Comparison of ENCODE assay signal across 16 cellular contexts in the genomic region with DNA sequence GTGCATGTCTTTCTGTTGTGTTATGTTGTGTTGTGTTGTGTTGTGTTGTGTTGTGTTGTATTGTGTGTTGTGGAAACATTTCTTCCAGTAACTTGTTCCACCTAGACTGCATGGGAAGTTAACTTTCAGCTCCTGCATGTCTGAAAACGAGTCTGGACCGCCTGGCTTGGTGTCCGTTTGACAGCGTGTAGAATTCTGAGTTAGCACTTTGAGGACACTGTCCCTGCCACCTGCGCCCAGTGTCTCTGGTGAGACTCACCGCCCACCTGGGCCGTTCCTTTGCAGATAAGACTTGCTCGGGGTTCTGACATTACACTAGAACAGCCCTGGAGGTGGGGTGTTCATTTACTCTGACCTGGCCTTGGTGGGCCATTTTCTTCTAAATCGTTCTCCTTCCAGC. TPM values are rescaled to one million over a fixed set of nuclear protein-coding genes. Genes with fewer than 3 reads are reported as not detected.
DNase-seq lines count a peak whose midpoint lies in the region; ATAC-seq and TF ChIP-seq lines count a peak whose summit lies in the region.
"Had no signal": no experiment of that assay in that cellular context is flagged by ENCODE, and none has a peak within 500 bp of the region (broad histone marks: within the 10 kb centered on the region; RNA-seq: fewer than 3 reads in every experiment).

No MANE protein-coding gene starts in this region.

- WGBS in hepatocyte (ENCODE audit: low lambda C conversion rate, missing lambda C conversion rate), result 91% methylated on average over 9 of the region's 9 CpGs

- no peak overlapping the region for H3K4me3 ChIP-seq in left ventricle myocardium inferior
- no peak overlapping the region for H3K4me3 ChIP-seq in OCI-LY7 (ENCODE audit: low read depth, low read length, poor library complexity, severe bottlenecking)
- H3K4me3 ChIP-seq in mucosa of descending colon, result no peak overlapping the region
- no peak overlapping the region for H3K4me3 ChIP-seq in hepatocyte

- CTCF ChIA-PET in OCI-LY7 (lab: Charles Lee; ENCODE audit: unreplicated experiment), result no interaction called here

- no peaks in the 10 kb centered on the region for H3K36me3 ChIP-seq in left ventricle myocardium inferior
- no peaks in the 10 kb centered on the region for H3K36me3 ChIP-seq in OCI-LY7 (ENCODE audit: insufficient read depth, low read length)
- no peaks in the 10 kb centered on the region for H3K36me3 ChIP-seq in mucosa of descending colon (ENCODE audit: low read depth)
- no peaks in the 10 kb centered on the region for H3K36me3 ChIP-seq in hepatocyte (replicated peaks; ENCODE audit: insufficient read depth, low read depth)

- H3K9me3 ChIP-seq in left ventricle myocardium inferior (replicated peaks) (no peaks in the 10 kb centered on the region), OCI-LY7 (ENCODE audit: low read length) (no peaks in the 10 kb centered on the region), mucosa of descending colon (no peaks in the 10 kb centered on the region), hepatocyte (ENCODE audit: low read depth) (no peaks in the 10 kb centered on the region)

- H3K4me1 ChIP-seq in left ventricle myocardium inferior (peaks cover 94% of the 10 kb centered on the region), OCI-LY7 (ENCODE audit: insufficient read depth, low read length, poor library complexity, severe bottlenecking) (peaks cover 21% of the 10 kb centered on the region), mucosa of descending colon (ENCODE audit: low read depth) (peaks cover 63% of the 10 kb centered on the region), hepatocyte (ENCODE audit: insufficient read depth) (peaks cover 12% of the 10 kb centered on the region)

- TF ChIP-seq CTCF in left ventricle myocardium inferior (IDR thresholded peaks at IDR 0.05; ENCODE audit: borderline replicate concordance), result no peak
- no peak for TF ChIP-seq CTCF in OCI-LY7 (conservative IDR thresholded peaks at IDR 0.05; ENCODE audit: low read length)
- TF ChIP-seq CTCF in mucosa of descending colon (IDR thresholded peaks at IDR 0.05), result no peak
- TF ChIP-seq CTCF in hepatocyte (IDR thresholded peaks at IDR 0.05; ENCODE audit: poor library complexity), result no peak

- peak overlapping the region; percentile 20; the same call in 1 of the 2 replicates for H3K4me2 ChIP-seq in OCI-LY7 (ENCODE audit: low read length)
- H3K4me2 ChIP-seq in hepatocyte, result no peak overlapping the region

- intact Hi-C loops in left ventricle myocardium inferior (cut with micrococcal nuclease), result no loop called here
- intact Hi-C loops in cardiac septum (cut with DNase I), result no loop called here
- intact Hi-C loops in OCI-LY7 (cut with micrococcal nuclease; ENCODE audit: unreplicated experiment), result no loop called here
- intact Hi-C loops in mucosa of descending colon (cut with DNase I, micrococcal nuclease), result no loop called here

- no peaks in the 10 kb centered on the region for H4K20me1 ChIP-seq in OCI-LY7 (ENCODE audit: insufficient read depth, low read length)
- H4K20me1 ChIP-seq in hepatocyte (ENCODE audit: insufficient read depth, poor library complexity, severe bottlenecking), result no peaks in the 10 kb centered on the region

- H3K27ac ChIP-seq in left ventricle myocardium inferior (replicated peaks) (peak overlapping the region; percentile 40), OCI-LY7 (ENCODE audit: low read depth, low read length, poor library complexity, severe bottlenecking) (no peak overlapping the region), hepatocyte (no peak overlapping the region)

- H3K79me2 ChIP-seq in OCI-LY7 (ENCODE audit: insufficient read depth, low read depth, low read length) (no peaks in the 10 kb centered on the region), hepatocyte (no peaks in the 10 kb centered on the region)

- H3K9me2 ChIP-seq in OCI-LY7 (ENCODE audit: insufficient read depth, low read length) (no peaks in the 10 kb centered on the region), hepatocyte (replicated peaks; ENCODE audit: insufficient read depth) (no peaks in the 10 kb centered on the region)

- no peak for DNase-seq in left ventricle myocardium inferior
- DNase-seq in cardiac septum (ENCODE audit: low spot score), result no peak
- no peak for DNase-seq in OCI-LY7 (ENCODE audit: low spot score)
- peak in 2 of 3 donors; percentile 33 to 45 for DNase-seq in mucosa of descending colon
- DNase-seq in SHP77 treated with DMSO at 0.1 percent for 48 hours (lab: John Stamatoyannopoulos, UW), result no peak
- DNase-seq in hepatocyte (ENCODE audit: low spot score), result no peak
- no peak for DNase-seq in epidermal melanocyte (ENCODE audit: insufficient read length, low spot score)
- DNase-seq: 8988T; CD4-positive, alpha-beta memory T cell; DMS79; NCI-H1105; NCI-H2081; NCI-H446 treated with DMSO at 0.1 percent for 48 hours had no signal

- ATAC-seq in mucosa of descending colon, result no peak
- ATAC-seq in HG02938 (IDR thresholded peaks at IDR 0.05; ENCODE audit: unreplicated experiment), result no peak
- ATAC-seq: HepG2 had no signal

- BruUV-seq in OCI-LY7 (replicated peaks; lab: Mats Ljungman, UMichigan), result no TSS peak

- peaks cover 6% of the 10 kb centered on the region for H3K27me3 ChIP-seq in left ventricle myocardium inferior (ENCODE audit: low read depth)
- H3K27me3 ChIP-seq in hepatocyte, result no peaks in the 10 kb centered on the region

- H2AFZ ChIP-seq in OCI-LY7 (ENCODE audit: low read length), result peak overlapping the region; percentile 54; the same call in 1 of the 2 replicates
- no peak overlapping the region for H2AFZ ChIP-seq in hepatocyte

- POLR2A ChIA-PET in OCI-LY7 (lab: Charles Lee), result no interaction called here

RNA-seq across cellular contexts. Expression of a gene that starts 42.0 kb away (rescaled TPM):
- total RNA-seq in left ventricle myocardium inferior (218 TPM), cardiac septum (123 TPM), OCI-LY7 (2022) (176 and 194 TPM in 2 replicates), mucosa of descending colon (100 to 1,000 TPM; 175 to 276 (median 201) TPM), hepatocyte (6.2 and 8.9 TPM in 2 replicates)
- total RNA-seq in OCI-LY7 (2014; rRNA removed; shearing (Covaris generic)), result 118 and 142 TPM in 2 replicates
- polyA plus RNA-seq in hepatocyte, result 13.5 and 19.9 TPM in 2 replicates
- polyA plus RNA-seq: AG04450; CD4-positive, alpha-beta memory T cell had no signal

Comparison
In these comparisons a context has a peak if more than half of its experiments do, and no peak if none do; other contexts are left out.
1. DNase-seq: peak in mucosa of descending colon (2 of 3); none in left ventricle myocardium inferior (single experiment), cardiac septum (single experiment), OCI-LY7 (single experiment), SHP77 treated with DMSO at 0.1 percent for 48 hours (single experiment), hepatocyte (single experiment) and epidermal melanocyte (single experiment).
2. RNA of a gene that starts 42.0 kb away (total RNA-seq): 218 TPM in left ventricle myocardium inferior (single experiment), 175 to 276 TPM in mucosa of descending colon, 118 to 194 TPM in OCI-LY7 and 123 TPM in cardiac septum (single experiment); 6.2 to 8.9 TPM in hepatocyte; every median in the first group is over 10 times any median in the second.